Comparison of ENCODE assay signal across 17 cellular contexts in the genomic region with DNA sequence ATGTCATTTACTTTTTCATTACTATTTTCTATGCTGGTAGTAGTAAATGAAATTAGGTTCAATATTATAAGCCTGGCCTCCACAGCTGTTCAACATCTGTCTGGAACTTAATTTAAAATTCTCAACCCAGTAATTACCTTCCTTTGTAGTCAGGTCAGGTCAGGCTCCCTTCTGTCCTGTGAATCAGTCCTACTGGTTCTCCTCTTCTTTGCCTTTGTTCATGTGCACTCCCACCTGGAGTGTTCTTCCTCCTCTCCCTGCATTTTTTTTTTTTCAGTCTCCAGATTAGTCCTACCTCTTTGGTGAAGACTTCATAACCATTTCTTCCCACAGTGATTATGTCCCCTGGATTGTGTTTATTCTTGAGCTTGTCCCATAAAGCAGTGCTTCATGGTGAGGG.
DNase-seq lines count a peak whose midpoint lies in the region; ATAC-seq and TF ChIP-seq lines count a peak whose summit lies in the region.
"Had no signal": no experiment of that assay in that cellular context is flagged by ENCODE, and none has a peak within 500 bp of the region (broad histone marks: within the 10 kb centered on the region; RNA-seq: fewer than 3 reads in every experiment).

No MANE protein-coding gene starts in this region.

- no peak overlapping the region for H3K27ac ChIP-seq in adrenal gland
- H3K27ac ChIP-seq: Peyer's patch had no signal

- H3K4me1 Mint-ChIP-seq in HFFc6 (ENCODE audit: low read depth) (peaks cover 45% of the 10 kb centered on the region), WTC11 (peaks cover 11% of the 10 kb centered on the region)
- H3K4me1 Mint-ChIP-seq: B cell had no signal

- CTCF ChIA-PET in WTC11 (lab: Charles Lee): interaction anchor here (0.6 kb wide), 1 partner anchor 1414 kb away, joined by 4 read pairs; no protein-coding TSS in a partner anchor

- peaks cover 53% of the 10 kb centered on the region for H3K36me3 Mint-ChIP-seq in HFFc6 (ENCODE audit: low read depth)
- H3K36me3 Mint-ChIP-seq in WTC11: peaks cover 13% of the 10 kb centered on the region

- no peaks in the 10 kb centered on the region for H3K9me3 ChIP-seq in adrenal gland (replicated peaks in 1 of 3)
- H3K9me3 ChIP-seq: Peyer's patch had no signal

- no peak overlapping the region for H3K4me3 ChIP-seq in adrenal gland
- H3K4me3 ChIP-seq: Peyer's patch had no signal

- no peak overlapping the region for H3K4me3 Mint-ChIP-seq in HFFc6
- H3K4me3 Mint-ChIP-seq in WTC11: no peak overlapping the region
- H3K4me3 Mint-ChIP-seq: B cell; CD4-positive, alpha-beta memory T cell had no signal

- intact Hi-C loops in adrenal gland (cut with DNase I): no loop called here

- TF ChIP-seq CTCF in HFFc6 (IDR thresholded peaks at IDR 0.05) (no peak), WTC11 (IDR thresholded peaks at IDR 0.05) (no peak), adrenal gland (IDR thresholded peaks at IDR 0.05) (no peak)

- H3K4me1 ChIP-seq in adrenal gland (replicated peaks in 1 of 2): no peaks in the 10 kb centered on the region
- H3K4me1 ChIP-seq: Peyer's patch had no signal

- no peaks in the 10 kb centered on the region for H3K27me3 ChIP-seq in adrenal gland
- H3K27me3 ChIP-seq: Peyer's patch had no signal

- TF ChIP-seq POLR2A in adrenal gland (IDR thresholded peaks at IDR 0.05): no peak

- POLR2A ChIA-PET in WTC11 (lab: Charles Lee): no interaction called here

- peaks cover 0 to 58% of the 10 kb centered on the region in 2 donors for H3K36me3 ChIP-seq in adrenal gland (replicated peaks in 1 of 2)

- ATAC-seq in WTC11 (peak; percentile 82), HG02798 (IDR thresholded peaks at IDR 0.05; ENCODE audit: poor library complexity, unreplicated experiment) (no peak)
- ATAC-seq: SK-N-SH treated with all-trans-retinoic acid at 6 μM for 48 hours had no signal

- 0 out of 2 replicates have a peak overlapping the region, but pooled peaks have one; percentile 19 for H3K27ac Mint-ChIP-seq in HFFc6
- peak overlapping the region; percentile 90 for H3K27ac Mint-ChIP-seq in WTC11
- H3K27ac Mint-ChIP-seq: B cell had no signal

- H3K9me3 Mint-ChIP-seq in HFFc6 (no peaks in the 10 kb centered on the region), WTC11 (no peaks in the 10 kb centered on the region)
- H3K9me3 Mint-ChIP-seq: CD4-positive, alpha-beta memory T cell had no signal

- peak; percentile 6 for DNase-seq in COR-L47 (lab: John Stamatoyannopoulos, UW)
- DNase-seq in HFFc6: no peak
- DNase-seq in WTC11 (ENCODE audit: low spot score): no peak
- DNase-seq in iPS-NIHi11 (ENCODE audit: low spot score): peak; percentile 10
- DNase-seq in DMS79 treated with DMSO at 0.1 percent for 48 hours (lab: John Stamatoyannopoulos, UW): no peak
- DNase-seq in DMS79 (lab: John Stamatoyannopoulos, UW): no peak
- DNase-seq in adrenal gland: no peak
- DNase-seq: CD4-positive, alpha-beta memory T cell; Kasumi-1; NCI-H2081 treated with DMSO at 0.1 percent for 48 hours; NCI-H446; NCI-H774; Peyer's patch; SHP77 had no signal

- H3K27me3 Mint-ChIP-seq in HFFc6 (ENCODE audit: insufficient read depth) (no peaks in the 10 kb centered on the region), WTC11 (ENCODE audit: low read depth) (no peaks in the 10 kb centered on the region)
- H3K27me3 Mint-ChIP-seq: B cell; CD4-positive, alpha-beta memory T cell had no signal

TF ChIP-seq in WTC11, 78 proteins besides CTCF, POLR2A, EP300 and RAD21:
- TF ChIP-seq ZBTB21 (CRISPR knock-in tag; IDR thresholded peaks at IDR 0.05; ENCODE audit: borderline replicate concordance) (no peak), TEAD1 (CRISPR knock-in tag; IDR thresholded peaks at IDR 0.05) (no peak), JAZF1 (CRISPR knock-in tag; IDR thresholded peaks at IDR 0.05) (no peak)
- TF ChIP-seq, protein P1, sequence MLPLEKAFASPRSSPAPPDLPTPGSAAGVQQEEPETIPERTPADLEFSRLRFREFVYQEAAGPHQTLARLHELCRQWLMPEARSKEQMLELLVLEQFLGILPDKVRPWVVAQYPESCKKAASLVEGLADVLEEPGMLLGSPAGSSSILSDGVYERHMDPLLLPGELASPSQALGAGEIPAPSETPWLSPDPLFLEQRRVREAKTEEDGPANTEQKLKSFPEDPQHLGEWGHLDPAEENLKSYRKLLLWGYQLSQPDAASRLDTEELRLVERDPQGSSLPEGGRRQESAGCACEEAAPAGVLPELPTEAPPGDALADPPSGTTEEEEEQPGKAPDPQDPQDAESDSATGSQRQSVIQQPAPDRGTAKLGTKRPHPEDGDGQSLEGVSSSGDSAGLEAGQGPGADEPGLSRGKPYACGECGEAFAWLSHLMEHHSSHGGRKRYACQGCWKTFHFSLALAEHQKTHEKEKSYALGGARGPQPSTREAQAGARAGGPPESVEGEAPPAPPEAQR (CRISPR knock-in tag; IDR thresholded peaks at IDR 0.05): no peak
- TF ChIP-seq, protein P2, sequence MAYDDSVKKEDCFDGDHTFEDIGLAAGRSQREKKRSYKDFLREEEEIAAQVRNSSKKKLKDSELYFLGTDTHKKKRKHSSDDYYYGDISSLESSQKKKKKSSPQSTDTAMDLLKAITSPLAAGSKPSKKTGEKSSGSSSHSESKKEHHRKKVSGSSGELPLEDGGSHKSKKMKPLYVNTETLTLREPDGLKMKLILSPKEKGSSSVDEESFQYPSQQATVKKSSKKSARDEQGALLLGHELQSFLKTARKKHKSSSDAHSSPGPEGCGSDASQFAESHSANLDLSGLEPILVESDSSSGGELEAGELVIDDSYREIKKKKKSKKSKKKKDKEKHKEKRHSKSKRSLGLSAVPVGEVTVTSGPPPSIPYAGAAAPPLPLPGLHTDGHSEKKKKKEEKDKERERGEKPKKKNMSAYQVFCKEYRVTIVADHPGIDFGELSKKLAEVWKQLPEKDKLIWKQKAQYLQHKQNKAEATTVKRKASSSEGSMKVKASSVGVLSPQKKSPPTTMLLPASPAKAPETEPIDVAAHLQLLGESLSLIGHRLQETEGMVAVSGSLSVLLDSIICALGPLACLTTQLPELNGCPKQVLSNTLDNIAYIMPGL (CRISPR knock-in tag; IDR thresholded peaks at IDR 0.05): no peak
- TF ChIP-seq, protein P3, sequence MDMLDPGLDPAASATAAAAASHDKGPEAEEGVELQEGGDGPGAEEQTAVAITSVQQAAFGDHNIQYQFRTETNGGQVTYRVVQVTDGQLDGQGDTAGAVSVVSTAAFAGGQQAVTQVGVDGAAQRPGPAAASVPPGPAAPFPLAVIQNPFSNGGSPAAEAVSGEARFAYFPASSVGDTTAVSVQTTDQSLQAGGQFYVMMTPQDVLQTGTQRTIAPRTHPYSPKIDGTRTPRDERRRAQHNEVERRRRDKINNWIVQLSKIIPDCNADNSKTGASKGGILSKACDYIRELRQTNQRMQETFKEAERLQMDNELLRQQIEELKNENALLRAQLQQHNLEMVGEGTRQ (CRISPR knock-in tag; IDR thresholded peaks at IDR 0.05): no peak
- TF ChIP-seq, protein P4, sequence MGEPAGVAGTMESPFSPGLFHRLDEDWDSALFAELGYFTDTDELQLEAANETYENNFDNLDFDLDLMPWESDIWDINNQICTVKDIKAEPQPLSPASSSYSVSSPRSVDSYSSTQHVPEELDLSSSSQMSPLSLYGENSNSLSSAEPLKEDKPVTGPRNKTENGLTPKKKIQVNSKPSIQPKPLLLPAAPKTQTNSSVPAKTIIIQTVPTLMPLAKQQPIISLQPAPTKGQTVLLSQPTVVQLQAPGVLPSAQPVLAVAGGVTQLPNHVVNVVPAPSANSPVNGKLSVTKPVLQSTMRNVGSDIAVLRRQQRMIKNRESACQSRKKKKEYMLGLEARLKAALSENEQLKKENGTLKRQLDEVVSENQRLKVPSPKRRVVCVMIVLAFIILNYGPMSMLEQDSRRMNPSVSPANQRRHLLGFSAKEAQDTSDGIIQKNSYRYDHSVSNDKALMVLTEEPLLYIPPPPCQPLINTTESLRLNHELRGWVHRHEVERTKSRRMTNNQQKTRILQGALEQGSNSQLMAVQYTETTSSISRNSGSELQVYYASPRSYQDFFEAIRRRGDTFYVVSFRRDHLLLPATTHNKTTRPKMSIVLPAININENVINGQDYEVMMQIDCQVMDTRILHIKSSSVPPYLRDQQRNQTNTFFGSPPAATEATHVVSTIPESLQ (CRISPR knock-in tag; IDR thresholded peaks at IDR 0.05): no peak
- TF ChIP-seq, protein P5, sequence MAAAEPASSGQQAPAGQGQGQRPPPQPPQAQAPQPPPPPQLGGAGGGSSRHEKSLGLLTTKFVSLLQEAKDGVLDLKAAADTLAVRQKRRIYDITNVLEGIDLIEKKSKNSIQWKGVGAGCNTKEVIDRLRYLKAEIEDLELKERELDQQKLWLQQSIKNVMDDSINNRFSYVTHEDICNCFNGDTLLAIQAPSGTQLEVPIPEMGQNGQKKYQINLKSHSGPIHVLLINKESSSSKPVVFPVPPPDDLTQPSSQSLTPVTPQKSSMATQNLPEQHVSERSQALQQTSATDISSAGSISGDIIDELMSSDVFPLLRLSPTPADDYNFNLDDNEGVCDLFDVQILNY (CRISPR knock-in tag; IDR thresholded peaks at IDR 0.05): no peak
- TF ChIP-seq, protein P6, sequence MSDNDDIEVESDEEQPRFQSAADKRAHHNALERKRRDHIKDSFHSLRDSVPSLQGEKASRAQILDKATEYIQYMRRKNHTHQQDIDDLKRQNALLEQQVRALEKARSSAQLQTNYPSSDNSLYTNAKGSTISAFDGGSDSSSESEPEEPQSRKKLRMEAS (CRISPR knock-in tag; IDR thresholded peaks at IDR 0.05): no peak

Comparison
In these comparisons a context has a peak if more than half of its experiments do, and no peak if none do; other contexts are left out.
1. DNase-seq: peak in COR-L47 (single experiment) and iPS-NIHi11 (single experiment); none in HFFc6 (single experiment), WTC11 (single experiment), DMS79 treated with DMSO at 0.1 percent for 48 hours (single experiment), DMS79 (single experiment) and adrenal gland (0 of 7).